16 cellular contexts compared by ENCODE assay signal in the genomic region with DNA sequence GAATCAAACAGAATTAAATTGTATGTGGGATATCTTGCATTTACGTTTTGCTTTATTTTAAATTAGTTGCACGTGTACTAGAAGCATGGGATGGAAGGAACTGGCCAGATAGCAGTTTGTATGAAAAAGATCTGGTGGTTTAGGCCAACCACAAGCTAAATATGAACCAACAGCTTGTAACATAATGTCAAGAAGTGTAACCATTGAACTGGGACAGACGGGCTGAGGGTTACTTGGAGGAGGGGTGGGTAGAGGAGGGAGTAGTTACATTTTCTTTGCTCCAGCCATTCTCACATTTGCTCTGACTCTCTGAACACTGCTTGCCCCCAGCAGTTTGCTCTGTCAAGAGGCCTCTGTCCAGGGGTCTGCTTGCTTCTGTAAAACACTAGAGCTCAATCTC. TPM values are rescaled to one million over a fixed set of nuclear protein-coding genes. Genes with fewer than 3 reads are reported as not detected.
DNase-seq lines count a peak whose midpoint lies in the region; ATAC-seq, FAIRE-seq and TF ChIP-seq lines count a peak whose summit lies in the region.
"Had no signal": no experiment of that assay in that cellular context is flagged by ENCODE, and none has a peak within 500 bp of the region (broad histone marks: within the 10 kb centered on the region; RNA-seq: fewer than 3 reads in every experiment).

No MANE protein-coding gene starts in this region.

- no peak overlapping the region for H3K4me3 Mint-ChIP-seq in nephron progenitor cell
- H3K4me3 Mint-ChIP-seq: activated CD4-positive, alpha-beta memory T cell treated with anti-CD3 and anti-CD28 coated beads for 36 hours; activated naive CD4-positive, alpha-beta T cell treated with anti-CD3 and anti-CD28 coated beads for 36 hours; T-cell had no signal

- peak; percentile 91 for FAIRE-seq in GM19239 (lab: Jason Lieb, UNC)

- TF ChIP-seq CTCF in nephron progenitor cell (IDR thresholded peaks at IDR 0.05), result no peak

- peaks cover 4% of the 10 kb centered on the region for H3K4me1 Mint-ChIP-seq in nephron progenitor cell

- DNase-seq in GM19239 (ENCODE audit: insufficient read length, low spot score) (peak; percentile 46), NAMALWA (ENCODE audit: low spot score) (peak; percentile 63), nephron progenitor cell (no peak), NCI-H1048 (lab: John Stamatoyannopoulos, UW) (no peak), mucosa of gallbladder (ENCODE audit: low spot score) (no peak)
- DNase-seq: activated CD4-positive, alpha-beta memory T cell treated with anti-CD3 and anti-CD28 coated beads for 36 hours; activated naive CD4-positive, alpha-beta T cell treated with anti-CD3 and anti-CD28 coated beads for 36 hours; Caco-2; cerebellar nuclear complex; HCEC 1CT; NCI-H1105; NCI-H526; stimulated activated CD4-positive, alpha-beta T cell treated with anti-CD3 and anti-CD28 coated beads, Interleukin-4, amount 100 ng/mL, for 24 hours; T-cell had no signal

- ATAC-seq in HG02759 (IDR thresholded peaks at IDR 0.05; ENCODE audit: unreplicated experiment) (peak; percentile 82), GM21447 (IDR thresholded peaks at IDR 0.05; ENCODE audit: unreplicated experiment) (no peak)
- ATAC-seq: T-cell had no signal

- no peaks in the 10 kb centered on the region for H3K36me3 Mint-ChIP-seq in nephron progenitor cell (ENCODE audit: low read depth)
- H3K36me3 Mint-ChIP-seq: activated CD4-positive, alpha-beta memory T cell treated with anti-CD3 and anti-CD28 coated beads for 36 hours; T-cell had no signal

- H3K27me3 Mint-ChIP-seq in nephron progenitor cell (ENCODE audit: low read depth, poor library complexity), result peaks cover 18% of the 10 kb centered on the region
- H3K27me3 Mint-ChIP-seq: activated CD4-positive, alpha-beta memory T cell treated with anti-CD3 and anti-CD28 coated beads for 36 hours; T-cell had no signal

- peak overlapping the region; percentile 67 for H3K27ac Mint-ChIP-seq in nephron progenitor cell
- H3K27ac Mint-ChIP-seq: activated CD4-positive, alpha-beta memory T cell treated with anti-CD3 and anti-CD28 coated beads for 36 hours; activated naive CD4-positive, alpha-beta T cell treated with anti-CD3 and anti-CD28 coated beads for 36 hours had no signal

- H3K9me3 Mint-ChIP-seq in nephron progenitor cell, result no peaks in the 10 kb centered on the region
- H3K9me3 Mint-ChIP-seq: activated CD4-positive, alpha-beta memory T cell treated with anti-CD3 and anti-CD28 coated beads for 36 hours; activated naive CD4-positive, alpha-beta T cell treated with anti-CD3 and anti-CD28 coated beads for 36 hours; T-cell had no signal

RNA-seq across cellular contexts. Expression of a gene that starts 31.7 kb away (rescaled TPM):
- 0.06 TPM for total RNA-seq in mucosa of gallbladder
- total RNA-seq: Caco-2 had no signal

Comparison
In these comparisons a context has a peak if more than half of its experiments do, and no peak if none do; other contexts are left out.
1. DNase-seq: peak in GM19239 (single experiment) and NAMALWA (single experiment); none in nephron progenitor cell (single experiment), NCI-H1048 (single experiment) and mucosa of gallbladder (single experiment).